8 cellular contexts compared by ENCODE assay signal in the genomic region with DNA sequence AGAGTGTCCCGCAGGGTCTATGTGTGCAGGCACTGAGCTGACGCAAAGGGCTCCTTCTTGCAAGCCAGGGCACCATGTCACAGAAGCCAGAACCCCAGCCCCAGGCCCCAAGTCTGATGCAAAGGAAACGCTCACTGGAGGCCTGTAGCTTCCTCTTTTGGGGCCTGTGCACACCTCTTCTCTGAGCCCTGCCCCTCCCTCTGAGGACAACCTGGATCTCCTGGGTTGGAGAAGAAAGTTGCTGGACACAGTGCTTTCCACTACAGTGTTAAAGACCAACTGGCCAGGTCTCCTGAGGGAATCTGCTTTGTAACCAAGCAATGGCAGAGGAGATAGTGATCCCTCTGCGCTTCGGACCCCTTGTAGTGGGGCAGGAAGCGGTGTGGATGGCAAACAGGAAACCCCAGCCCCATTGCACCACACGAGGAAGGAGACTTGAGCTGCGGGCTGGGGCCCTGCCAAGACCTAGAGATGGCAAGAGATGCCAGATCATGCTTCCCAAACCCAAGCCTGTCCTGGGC. TPM values are rescaled to one million over a fixed set of nuclear protein-coding genes. Genes with fewer than 3 reads are reported as not detected.
DNase-seq lines count a peak whose midpoint lies in the region; ATAC-seq and TF ChIP-seq lines count a peak whose summit lies in the region.

No MANE protein-coding gene starts in this region.

- H4K8ac ChIP-seq in neuronal stem cell (ENCODE audit: low read depth, low read length) = no peak overlapping the region

- H2BK120ac ChIP-seq in neuronal stem cell (ENCODE audit: low read depth, low read length) = no peak overlapping the region

- H2BK15ac ChIP-seq in neuronal stem cell (ENCODE audit: low read length) = no peak overlapping the region

- peak; percentile 40 for ATAC-seq in CD4-positive, alpha-beta T cell (ENCODE audit: poor library complexity)
- peak; percentile 52 for ATAC-seq in activated naive CD8-positive, alpha-beta T cell treated with anti-CD3 and anti-CD28 coated beads, Interleukin-2, amount 10 ng/mL, durations not matched to agents 7 days and 5 days (ENCODE audit: low read depth)
- no peak for ATAC-seq in GM19455 (IDR thresholded peaks at IDR 0.05; ENCODE audit: unreplicated experiment)

- no peak overlapping the region for H3K4ac ChIP-seq in neuronal stem cell (ENCODE audit: low read length)

- peaks cover 31% of the 10 kb centered on the region for H3K36me3 Mint-ChIP-seq in CD4-positive, alpha-beta T cell (ENCODE audit: low read depth)
- H3K36me3 Mint-ChIP-seq in activated naive CD8-positive, alpha-beta T cell treated with anti-CD3 and anti-CD28 coated beads, Interleukin-2, amount 10 ng/mL, durations not matched to agents 7 days and 5 days = peaks cover 30% of the 10 kb centered on the region
- no peaks in the 10 kb centered on the region for H3K36me3 Mint-ChIP-seq in mesothelial cell of epicardium

- no peak overlapping the region for H3K23ac ChIP-seq in neuronal stem cell (ENCODE audit: low read depth, low read length, poor library complexity)

- no peak overlapping the region for H3K4me3 ChIP-seq in muscle layer of duodenum (ENCODE audit: low read depth in 1 of 2, low read length in 2 of 2)
- H3K4me3 ChIP-seq in neuronal stem cell (ENCODE audit: low read length in 2 of 2) = no peak overlapping the region

- no CpG with 5 or more reads among the region's 8 CpGs for WGBS in neuronal stem cell (ENCODE audit: extremely low coverage in 2 of 2, insufficient read length in 2 of 2, insufficient replicate concordance in 1 of 2), 2 donors

- no peaks in the 10 kb centered on the region for H3K27me3 Mint-ChIP-seq in CD4-positive, alpha-beta T cell
- H3K27me3 Mint-ChIP-seq in activated naive CD8-positive, alpha-beta T cell treated with anti-CD3 and anti-CD28 coated beads, Interleukin-2, amount 10 ng/mL, durations not matched to agents 7 days and 5 days = no peaks in the 10 kb centered on the region
- H3K27me3 Mint-ChIP-seq in mesothelial cell of epicardium (ENCODE audit: low read depth) = no peaks in the 10 kb centered on the region

- no peaks in the 10 kb centered on the region for H3K9me3 Mint-ChIP-seq in CD4-positive, alpha-beta T cell
- no peaks in the 10 kb centered on the region for H3K9me3 Mint-ChIP-seq in activated naive CD8-positive, alpha-beta T cell treated with anti-CD3 and anti-CD28 coated beads, Interleukin-2, amount 10 ng/mL, durations not matched to agents 7 days and 5 days
- no peaks in the 10 kb centered on the region for H3K9me3 Mint-ChIP-seq in mesothelial cell of epicardium

- DNase-seq in CD4-positive, alpha-beta T cell = peak; percentile 48 to 75 (median 66)
- DNase-seq in SKM-1 treated with dmso at 0.1 percent for 144 hours (lab: John Stamatoyannopoulos, UW; ENCODE audit: unreplicated experiment) (peak; percentile 76), mesothelial cell of epicardium (ENCODE audit: low spot score in 2 of 2, unreplicated experiment in 2 of 2) (no peak), neuronal stem cell (ENCODE audit: low spot score) (no peak), T1000 (lab: John Stamatoyannopoulos, UW) (no peak)
- DNase-seq in activated naive CD8-positive, alpha-beta T cell treated with anti-CD3 and anti-CD28 coated beads, Interleukin-2, amount 10 ng/mL, durations not matched to agents 7 days and 5 days = peak; percentile 72

- H3K79me1 ChIP-seq in neuronal stem cell (ENCODE audit: low read depth, low read length) = no peaks in the 10 kb centered on the region

- no peak overlapping the region for H3K14ac ChIP-seq in neuronal stem cell (ENCODE audit: low read length)

- no peaks in the 10 kb centered on the region for H3K9me3 ChIP-seq in CD4-positive, alpha-beta T cell (ENCODE audit: control insufficient read depth, low read length)
- H3K9me3 ChIP-seq in muscle layer of duodenum (ENCODE audit: control insufficient read depth in 1 of 2, low read length in 2 of 2) = no peaks in the 10 kb centered on the region
- no peaks in the 10 kb centered on the region for H3K9me3 ChIP-seq in neuronal stem cell (replicated peaks in 1 of 2; ENCODE audit: control insufficient read depth in 2 of 2, insufficient read depth in 1 of 2, low read depth in 1 of 2, low read length in 2 of 2)

- H3K27ac ChIP-seq in CD4-positive, alpha-beta T cell (ENCODE audit: low read depth, low read length) = peak overlapping the region; percentile 99
- H3K27ac ChIP-seq in muscle layer of duodenum (ENCODE audit: low read length) (peak overlapping the region; percentile 12), neuronal stem cell (replicated peaks; ENCODE audit: low read length) (no peak overlapping the region)

- no peaks in the 10 kb centered on the region for H3K27me3 ChIP-seq in CD4-positive, alpha-beta T cell (ENCODE audit: control insufficient read depth, insufficient read depth, low read length)
- H3K27me3 ChIP-seq in muscle layer of duodenum (ENCODE audit: low read depth, low read length) = no peaks in the 10 kb centered on the region
- no peaks in the 10 kb centered on the region for H3K27me3 ChIP-seq in neuronal stem cell (ENCODE audit: control insufficient read depth in 3 of 3, insufficient read depth in 3 of 3, low read depth in 1 of 3, low read length in 3 of 3)

- H3K9ac ChIP-seq in neuronal stem cell (ENCODE audit: low read depth, low read length, poor library complexity) = no peak overlapping the region

- peaks cover 82% of the 10 kb centered on the region for H3K4me1 Mint-ChIP-seq in CD4-positive, alpha-beta T cell (ENCODE audit: low read depth)
- peaks cover 66% of the 10 kb centered on the region for H3K4me1 Mint-ChIP-seq in activated naive CD8-positive, alpha-beta T cell treated with anti-CD3 and anti-CD28 coated beads, Interleukin-2, amount 10 ng/mL, durations not matched to agents 7 days and 5 days
- peaks cover 10% of the 10 kb centered on the region for H3K4me1 Mint-ChIP-seq in mesothelial cell of epicardium

- H3K4me1 ChIP-seq in muscle layer of duodenum (ENCODE audit: control insufficient read depth in 1 of 2, insufficient read depth in 2 of 2, low read length in 2 of 2) (peaks cover 10 to 26% of the 10 kb centered on the region in 2 donors), neuronal stem cell (ENCODE audit: control insufficient read depth in 2 of 2, insufficient read depth in 1 of 2, low read depth in 1 of 2, low read length in 2 of 2) (peaks cover 12 to 25% of the 10 kb centered on the region in 2 donors)

- peak overlapping the region; percentile 89 for H3K4me3 Mint-ChIP-seq in CD4-positive, alpha-beta T cell
- H3K4me3 Mint-ChIP-seq in activated naive CD8-positive, alpha-beta T cell treated with anti-CD3 and anti-CD28 coated beads, Interleukin-2, amount 10 ng/mL, durations not matched to agents 7 days and 5 days = peak overlapping the region; percentile 95
- H3K4me3 Mint-ChIP-seq in mesothelial cell of epicardium = no peak overlapping the region

- TF ChIP-seq CTCF in CD4-positive, alpha-beta T cell (IDR thresholded peaks at IDR 0.05) = no peak
- TF ChIP-seq CTCF in mesothelial cell of epicardium (IDR thresholded peaks at IDR 0.05; ENCODE audit: unreplicated experiment) = no peak

- CTCF ChIA-PET in CD4-positive, alpha-beta T cell (lab: Charles Lee) = interaction anchor here (0.9 kb wide), 2 partner anchors 14 to 55 kb away, joined by 3 to 4 read pairs; no protein-coding TSS in a partner anchor

- H2BK12ac ChIP-seq in neuronal stem cell (ENCODE audit: low read length) = no peak overlapping the region

- intact Hi-C loops in CD4-positive, alpha-beta T cell (cut with DNase I, micrococcal nuclease) = loop anchor here in 1 of 2 experiments (5.0 kb wide), 2 partner anchors 56 to 146 kb away; no protein-coding TSS in a partner anchor

- H3K18ac ChIP-seq in neuronal stem cell (ENCODE audit: low read length) = no peak overlapping the region

- no peak overlapping the region for H2AK5ac ChIP-seq in neuronal stem cell (ENCODE audit: low read depth, low read length)

- H3K4me2 ChIP-seq in neuronal stem cell (ENCODE audit: insufficient read depth, low read length, poor library complexity, severe bottlenecking) = no peak overlapping the region

- H2BK5ac ChIP-seq in neuronal stem cell (ENCODE audit: low read length) = no peak overlapping the region

- H2AFZ ChIP-seq in neuronal stem cell (ENCODE audit: low read length) = no peak overlapping the region

- H3K27ac Mint-ChIP-seq in CD4-positive, alpha-beta T cell = peak overlapping the region; percentile 98
- peak overlapping the region; percentile 99 for H3K27ac Mint-ChIP-seq in activated naive CD8-positive, alpha-beta T cell treated with anti-CD3 and anti-CD28 coated beads, Interleukin-2, amount 10 ng/mL, durations not matched to agents 7 days and 5 days
- H3K27ac Mint-ChIP-seq in mesothelial cell of epicardium = no peak overlapping the region

- POLR2A ChIA-PET in CD4-positive, alpha-beta T cell (lab: Charles Lee) = interaction anchor here (0.6 to 3.0 kb wide), 13 partner anchors 9 to 315 kb away, joined by 3 to 16 read pairs (median 4); partner anchors contain the start of genes CDS2 and PCNA
- POLR2A ChIA-PET in activated naive CD8-positive, alpha-beta T cell treated with anti-CD3 and anti-CD28 coated beads, Interleukin-2, amount 10 ng/mL, durations not matched to agents 7 days and 5 days (lab: Charles Lee) = interaction anchor here (0.6 to 2.7 kb wide), 11 partner anchors 12 to 315 kb away, joined by 3 to 8 read pairs (median 4); partner anchors contain the start of genes CDS2 and PCNA

- H3K36me3 ChIP-seq in muscle layer of duodenum (ENCODE audit: control insufficient read depth in 1 of 2, insufficient read depth in 2 of 2, low read length in 2 of 2) (no peaks in the 10 kb centered on the region), neuronal stem cell (replicated peaks in 1 of 2; ENCODE audit: control insufficient read depth in 2 of 2, insufficient read depth in 2 of 2, low read length in 2 of 2) (peaks cover 1 to 78% of the 10 kb centered on the region in 2 donors)

- no peak overlapping the region for H4K91ac ChIP-seq in neuronal stem cell (ENCODE audit: low read depth, low read length, poor library complexity)

RNA-seq across cellular contexts. Expression of gene RASSF2, which starts 11.7 kb away (rescaled TPM):
- 10 to 100 TPM; 19.7 to 20.0 TPM for total RNA-seq in CD4-positive, alpha-beta T cell
- 10 to 100 TPM; 45.8 to 46.5 TPM for total RNA-seq in activated naive CD8-positive, alpha-beta T cell treated with anti-CD3 and anti-CD28 coated beads, Interleukin-2, amount 10 ng/mL, durations not matched to agents 7 days and 5 days
- 6.7 to 7.5 TPM (median 6.8 TPM) in 3 replicates for total RNA-seq in mesothelial cell of epicardium
- polyA plus RNA-seq in neuronal stem cell (2013, experiment 1 of 2) = 12.6 TPM
- 12.9 TPM for polyA plus RNA-seq in neuronal stem cell (2013, experiment 2 of 2)

Comparison
In these comparisons a context has a peak if more than half of its experiments do, and no peak if none do; other contexts are left out.
1. DNase-seq: peak in CD4-positive, alpha-beta T cell (10 of 10), SKM-1 treated with dmso at 0.1 percent for 144 hours (single experiment) and activated naive CD8-positive, alpha-beta T cell treated with anti-CD3 and anti-CD28 coated beads, Interleukin-2, amount 10 ng/mL, durations not matched to agents 7 days and 5 days (single experiment); none in mesothelial cell of epicardium (0 of 2), neuronal stem cell (single experiment) and T1000 (single experiment).